Comparison of ENCODE assay signal across 8 cellular contexts in genomic region chr1:42333662-42334239, GRCh38.
DNase-seq lines count a peak whose midpoint lies in the region; ATAC-seq and TF ChIP-seq lines count a peak whose summit lies in the region.

No MANE protein-coding gene starts in this region.

- H3K27me3 Mint-ChIP-seq in memory B cell: no peaks in the 10 kb centered on the region

- H3K27ac Mint-ChIP-seq in memory B cell: peak overlapping the region; percentile 87

- H3K4me3 Mint-ChIP-seq in memory B cell: peak overlapping the region; percentile 94

- H3K4me3 ChIP-seq in GM12865 (ENCODE audit: low read depth, low read length): peak overlapping the region; percentile 99

- DNase-seq in GM12865 (ENCODE audit: low read depth) (peak; percentile 42), astrocyte of the hippocampus (ENCODE audit: low read depth, low spot score) (peak; percentile 17), memory B cell (ENCODE audit: low spot score in 2 of 2) (no peak), COLO668 (lab: John Stamatoyannopoulos, UW; ENCODE audit: unreplicated experiment) (no peak), NCI-H510A treated with DMSO at 0.1 percent for 48 hours (lab: John Stamatoyannopoulos, UW) (no peak), NCI-H146 (lab: John Stamatoyannopoulos, UW) (no peak)
- DNase-seq in activated CD4-positive, alpha-beta T cell treated with anti-CD3 and anti-CD28 coated beads for 1 hour: no peak

- TF ChIP-seq CTCF in GM12865 (IDR thresholded peaks at IDR 0.05; ENCODE audit: insufficient read depth, low read depth, low read length, missing control alignments): no peak

- H3K9me3 Mint-ChIP-seq in memory B cell: no peaks in the 10 kb centered on the region

- peaks cover 1% of the 10 kb centered on the region for H3K36me3 Mint-ChIP-seq in memory B cell

- peak; percentile 9 for ATAC-seq in HG03135 (IDR thresholded peaks at IDR 0.05; ENCODE audit: unreplicated experiment)
- ATAC-seq in memory B cell (ENCODE audit: low read depth): no peak

- H3K4me1 Mint-ChIP-seq in memory B cell: peaks cover 40% of the 10 kb centered on the region

Comparison
In these comparisons a context has a peak if more than half of its experiments do, and no peak if none do; other contexts are left out.
1. DNase-seq: peak in GM12865 (single experiment) and astrocyte of the hippocampus (single experiment); none in memory B cell (0 of 2), COLO668 (single experiment), activated CD4-positive, alpha-beta T cell treated with anti-CD3 and anti-CD28 coated beads for 1 hour (single experiment), NCI-H510A treated with DMSO at 0.1 percent for 48 hours (single experiment) and NCI-H146 (single experiment).